In the genomic region with DNA sequence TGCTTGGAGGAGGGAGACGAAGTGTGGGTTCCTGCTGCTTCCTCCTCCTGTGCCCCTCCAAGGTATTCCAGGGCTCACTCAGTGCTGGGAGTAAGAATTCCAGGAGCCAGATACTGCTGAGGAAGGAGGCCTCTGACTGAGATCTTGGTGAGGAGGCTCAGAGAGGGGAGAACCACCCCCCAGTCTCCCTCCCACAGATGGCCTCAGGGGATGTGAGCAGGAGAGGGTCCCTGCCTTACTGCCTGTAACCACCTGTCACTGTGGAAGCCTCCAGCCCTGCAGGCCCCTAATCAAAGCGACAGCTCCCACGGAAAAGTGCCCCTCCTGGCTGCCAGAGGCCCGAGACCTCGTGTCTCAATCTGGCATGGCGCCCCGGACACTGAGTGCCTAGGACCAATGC, we compare ENCODE assay signal across 13 cellular contexts. TPM values are rescaled to one million over a fixed set of nuclear protein-coding genes. Genes with fewer than 3 reads are reported as not detected.
DNase-seq lines count a peak whose midpoint lies in the region; TF ChIP-seq lines count a peak whose summit lies in the region.
"Had no signal": no experiment of that assay in that cellular context is flagged by ENCODE, and none has a peak within 500 bp of the region (broad histone marks: within the 10 kb centered on the region; RNA-seq: fewer than 3 reads in every experiment).

No MANE protein-coding gene starts in this region.

- peaks cover 24% of the 10 kb centered on the region for H3F3A ChIP-seq in neural progenitor cell (ENCODE audit: low read depth)

- peak overlapping the region; percentile 16 for H3K27ac Mint-ChIP-seq in MCF 10A (ENCODE audit: low read depth, unreplicated experiment)
- H3K27ac Mint-ChIP-seq in neural progenitor cell: no peak overlapping the region
- H3K27ac Mint-ChIP-seq: CD14-positive monocyte; CD8-positive, alpha-beta T cell; H9 had no signal

- BruUV-seq in MCF 10A (replicated peaks; lab: Mats Ljungman, UMichigan) (no TSS peak), mammary epithelial cell (replicated peaks; lab: Mats Ljungman, UMichigan) (no TSS peak)

- H3K36me3 Mint-ChIP-seq in MCF 10A (ENCODE audit: insufficient read depth, unreplicated experiment) (no peaks in the 10 kb centered on the region), neural progenitor cell (no peaks in the 10 kb centered on the region)
- H3K36me3 Mint-ChIP-seq: CD14-positive monocyte; CD8-positive, alpha-beta T cell had no signal

- TF ChIP-seq CTCF in MCF 10A (IDR thresholded peaks at IDR 0.05; ENCODE audit: unreplicated experiment) (no peak), mammary epithelial cell (conservative IDR thresholded peaks at IDR 0.05 in 1 of 2, IDR thresholded peaks at IDR 0.05 in 1 of 2; ENCODE audit: extremely low read depth in 1 of 2, insufficient read depth in 1 of 2, low read depth in 1 of 2, low read length in 2 of 2) (no peak), neural progenitor cell (IDR thresholded peaks at IDR 0.05) (no peak)

- in situ Hi-C loops in mammary epithelial cell (cut with MboI; ENCODE audit: low sequenced_read_pairs in 2 of 2): no loop called here

- H3K9me3 Mint-ChIP-seq in MCF 10A (ENCODE audit: unreplicated experiment) (no peaks in the 10 kb centered on the region), neural progenitor cell (no peaks in the 10 kb centered on the region)
- H3K9me3 Mint-ChIP-seq: CD8-positive, alpha-beta T cell; H9 had no signal

- H3K36me3 ChIP-seq in mammary epithelial cell (ENCODE audit: insufficient read depth, low read length) (no peaks in the 10 kb centered on the region), SJCRH30 (no peaks in the 10 kb centered on the region), neural progenitor cell (no peaks in the 10 kb centered on the region)

- no peaks in the 10 kb centered on the region for H3K9me3 ChIP-seq in mammary epithelial cell (replicated peaks; ENCODE audit: insufficient read depth, low read length)
- no peaks in the 10 kb centered on the region for H3K9me3 ChIP-seq in SJCRH30 (replicated peaks)
- H3K9me3 ChIP-seq in neural progenitor cell (ENCODE audit: low read depth): no peaks in the 10 kb centered on the region
- H3K9me3 ChIP-seq: Caco-2 had no signal

- CTCF ChIA-PET in MCF 10A (lab: Yijun Ruan, JAX): no interaction called here
- CTCF ChIA-PET in mammary epithelial cell (lab: Charles Lee; ENCODE audit: low non-redundant PET): no interaction called here

- peaks cover 25% of the 10 kb centered on the region for H3K27me3 Mint-ChIP-seq in MCF 10A (ENCODE audit: insufficient read depth, unreplicated experiment)
- peaks cover 13% of the 10 kb centered on the region for H3K27me3 Mint-ChIP-seq in neural progenitor cell (ENCODE audit: insufficient read depth, low read depth)

- H4K20me1 ChIP-seq in mammary epithelial cell (ENCODE audit: insufficient read depth, low read length) (no peaks in the 10 kb centered on the region), neural progenitor cell (ENCODE audit: low read depth) (no peaks in the 10 kb centered on the region)

- H3K79me2 ChIP-seq in mammary epithelial cell (ENCODE audit: insufficient read depth, low read length) (no peaks in the 10 kb centered on the region), neural progenitor cell (ENCODE audit: low read depth) (no peaks in the 10 kb centered on the region)

- H3K4me1 Mint-ChIP-seq in MCF 10A (ENCODE audit: insufficient read depth, unreplicated experiment) (no peaks in the 10 kb centered on the region), neural progenitor cell (peaks cover 52% of the 10 kb centered on the region)

- DNase-seq in MCF 10A (ENCODE audit: unreplicated experiment) (no peak), mammary epithelial cell (no peak), SJCRH30 (peak; percentile 40 to 69), neural progenitor cell (ENCODE audit: low spot score) (peak; percentile 1), COR-L47 (lab: John Stamatoyannopoulos, UW) (no peak), H4 (ENCODE audit: low spot score) (no peak)
- no peak for DNase-seq in activated CD4-positive, alpha-beta T cell treated with anti-CD3 and anti-CD28 coated beads for 48 hours
- DNase-seq: Caco-2; CD8-positive, alpha-beta T cell; GM23248; H9 had no signal

- dilution Hi-C loops in mammary epithelial cell (cut with HindIII; ENCODE audit: low sequenced_read_pairs): no loop called here

- H3K4me3 Mint-ChIP-seq in MCF 10A (ENCODE audit: unreplicated experiment) (no peak overlapping the region), neural progenitor cell (no peak overlapping the region)
- H3K4me3 Mint-ChIP-seq: CD14-positive monocyte; CD8-positive, alpha-beta T cell; H9 had no signal

- intact Hi-C loops in MCF 10A (cut with micrococcal nuclease): no loop called here
- intact Hi-C loops in mammary epithelial cell (cut with micrococcal nuclease): no loop called here

- POLR2A ChIA-PET in MCF 10A (lab: Yijun Ruan, JAX): no interaction called here

- no peak overlapping the region for H2AFZ ChIP-seq in mammary epithelial cell (ENCODE audit: low read depth, low read length)
- no peak overlapping the region for H2AFZ ChIP-seq in neural progenitor cell (replicated peaks)
- H2AFZ ChIP-seq: GM23248 had no signal

- H3K4me1 ChIP-seq in mammary epithelial cell (ENCODE audit: insufficient read depth, low read length) (no peaks in the 10 kb centered on the region), SJCRH30 (peaks cover 27% of the 10 kb centered on the region), neural progenitor cell (peaks cover 42% of the 10 kb centered on the region)
- H3K4me1 ChIP-seq: Caco-2 had no signal

- no peak overlapping the region for H3K4me3 ChIP-seq in mammary epithelial cell (replicated peaks in 1 of 3; ENCODE audit: insufficient read depth in 1 of 3, low read depth in 2 of 3, low read length in 3 of 3)
- no peak overlapping the region for H3K4me3 ChIP-seq in SJCRH30
- no peak overlapping the region for H3K4me3 ChIP-seq in neural progenitor cell
- H3K4me3 ChIP-seq: GM23248 had no signal

- H3K9ac ChIP-seq in mammary epithelial cell (ENCODE audit: insufficient read depth, low read length) (no peak overlapping the region), neural progenitor cell (no peak overlapping the region)
- H3K9ac ChIP-seq: GM23248 had no signal

- 51% methylated on average over 6 of the region's 7 CpGs for WGBS in mammary epithelial cell (ENCODE audit: low coverage, missing lambda C conversion rate)

- H3K4me2 ChIP-seq in mammary epithelial cell (ENCODE audit: insufficient read depth, low read depth, low read length): no peak overlapping the region
- H3K4me2 ChIP-seq in neural progenitor cell: no peak overlapping the region

- H3K27me3 ChIP-seq in mammary epithelial cell (ENCODE audit: insufficient read depth, low read length) (no peaks in the 10 kb centered on the region), SJCRH30 (peaks cover 6% of the 10 kb centered on the region; the same call in 1 of the 2 replicates), neural progenitor cell (peaks cover 11% of the 10 kb centered on the region)

- H3K27ac ChIP-seq in mammary epithelial cell (ENCODE audit: insufficient read depth, low read depth, low read length) (no peak overlapping the region), SJCRH30 (no peak overlapping the region), neural progenitor cell (no peak overlapping the region)
- H3K27ac ChIP-seq: GM23248 had no signal

RNA-seq across cellular contexts. Expression of a gene that starts 7.6 kb away (rescaled TPM):
- total RNA-seq in MCF 10A (2022): 0.72 and 0.81 TPM in 2 replicates
- total RNA-seq in mammary epithelial cell: 1 to 10 TPM; 1.0 to 1.7 TPM
- polyA plus RNA-seq in mammary epithelial cell: 0.24 TPM
- not detected for polyA minus RNA-seq in mammary epithelial cell
- total RNA-seq in SJCRH30 (2014; rRNA removed; shearing (Covaris generic)): 0.18 and 0.49 TPM in 2 replicates
- 2.2 and 5.5 TPM in 2 replicates for total RNA-seq in neural progenitor cell (ENCODE audit: low replicate concordance)
- 0.19 and 0.62 TPM in 2 replicates for total RNA-seq in H4 (2014; rRNA removed; shearing (Covaris generic))
- total RNA-seq: GM23248 had no signal
- polyA plus RNA-seq: GM23248 had no signal

RNA-seq across cellular contexts. Expression of a gene that starts 38.1 kb away (rescaled TPM):
- 34.1 and 40.0 TPM in 2 replicates for total RNA-seq in MCF 10A (2022)
- 10 to 100 TPM; 28.1 to 40.2 TPM for total RNA-seq in mammary epithelial cell
- polyA plus RNA-seq in mammary epithelial cell: 37.8 TPM
- 77.6 TPM for polyA minus RNA-seq in mammary epithelial cell
- 80.3 and 81.6 TPM in 2 replicates for total RNA-seq in SJCRH30 (2014; rRNA removed; shearing (Covaris generic))
- total RNA-seq in neural progenitor cell (ENCODE audit: low replicate concordance): 23.7 and 50.1 TPM in 2 replicates
- 23.9 and 36.9 TPM in 2 replicates for total RNA-seq in H4 (2014; rRNA removed; shearing (Covaris generic))

RNA-seq across cellular contexts. Expression of a gene that starts 40.3 kb away (rescaled TPM):
- total RNA-seq in MCF 10A (2022) (0.26 and 0.44 TPM in 2 replicates), mammary epithelial cell (under 1 TPM; 0.17 to 0.28 TPM), neural progenitor cell (ENCODE audit: low replicate concordance) (5.0 and 7.5 TPM in 2 replicates)
- polyA plus RNA-seq in mammary epithelial cell: 0.10 TPM
- 0.31 TPM for polyA minus RNA-seq in mammary epithelial cell
- 1.3 and 1.5 TPM in 2 replicates for total RNA-seq in SJCRH30 (2014; rRNA removed; shearing (Covaris generic))
- 0.04 TPM in 1 of 2 replicates, not detected in the other for total RNA-seq in H4 (2014; rRNA removed; shearing (Covaris generic))
- total RNA-seq: GM23248 had no signal
- polyA plus RNA-seq: BJ, GM23248 had no signal

RNA-seq across cellular contexts. Expression of a gene that starts 40.8 kb away (rescaled TPM):
- total RNA-seq in MCF 10A (2022) (112 and 130 TPM in 2 replicates), mammary epithelial cell (10 to 100 TPM; 45.2 to 96.6 TPM), neural progenitor cell (ENCODE audit: low replicate concordance) (80.7 and 92.5 TPM in 2 replicates)
- 38.1 TPM for polyA plus RNA-seq in mammary epithelial cell
- 103 TPM for polyA minus RNA-seq in mammary epithelial cell
- total RNA-seq in SJCRH30 (2014; rRNA removed; shearing (Covaris generic)): 103 and 104 TPM in 2 replicates
- 86.7 and 109 TPM in 2 replicates for total RNA-seq in H4 (2014; rRNA removed; shearing (Covaris generic))

RNA-seq across cellular contexts. Expression of a gene that starts 54.5 kb away (rescaled TPM):
- total RNA-seq in MCF 10A (2022) (2.8 and 4.2 TPM in 2 replicates), mammary epithelial cell (10 to 100 TPM; 11.7 to 12.2 TPM), neural progenitor cell (ENCODE audit: low replicate concordance) (0.12 TPM in 1 of 2 replicates, not detected in the other)
- polyA plus RNA-seq in mammary epithelial cell: 4.8 TPM
- 11.0 TPM for polyA minus RNA-seq in mammary epithelial cell
- 0.12 TPM in 1 of 2 replicates, not detected in the other for total RNA-seq in SJCRH30 (2014; rRNA removed; shearing (Covaris generic))
- total RNA-seq in H4 (2014; rRNA removed; shearing (Covaris generic)): 7.5 and 7.7 TPM in 2 replicates

Comparison
In these comparisons a context has a peak if more than half of its experiments do, and no peak if none do; other contexts are left out.
1. DNase-seq: peak in SJCRH30 (2 of 2) and neural progenitor cell (single experiment); none in MCF 10A (single experiment), mammary epithelial cell (single experiment), activated CD4-positive, alpha-beta T cell treated with anti-CD3 and anti-CD28 coated beads for 48 hours (single experiment), COR-L47 (single experiment) and H4 (single experiment).